31 cellular contexts compared by ENCODE assay signal in genomic region chr12:102144221-102144620, GRCh38. TPM values are rescaled to one million over a fixed set of nuclear protein-coding genes. Genes with fewer than 3 reads are reported as not detected.
"Had no signal": no experiment of that assay in that cellular context is flagged by ENCODE, and none has a peak within 500 bp of the region (broad histone marks: within the 10 kb centered on the region; RNA-seq: fewer than 3 reads in every experiment).

No MANE protein-coding gene starts in this region.

- H3K27me3 ChIP-seq: body of pancreas, cardiac muscle cell, sigmoid colon, testis, uterus had no signal

- ATAC-seq: activated CD4-positive, CD25-positive, alpha-beta regulatory T cell treated with anti-CD3 and anti-CD28 coated beads, Interleukin-2, amount 50 U/mL, for 24 hours; activated T-cell treated with anti-CD3 and anti-CD28 coated beads, Interleukin-2, amount 50 U/mL, for 72 hours; body of pancreas; left lobe of liver; lower lobe of right lung; natural killer cell; stimulated activated naive B cell treated with anti-CD40 and anti-IgM and Interleukin-4, amounts not matched to agents 10 μg/mL and 1 μg/mL and 100 μg/mL, for 72 hours had no signal

- H3K9me3 ChIP-seq: body of pancreas, lower lobe of right lung, sigmoid colon, testis, uterus had no signal

- H3K4me1 ChIP-seq: body of pancreas, lower lobe of right lung, sigmoid colon, testis, uterus had no signal

- H3K27ac ChIP-seq: body of pancreas, cardiac muscle cell, lower lobe of right lung, sigmoid colon, testis, uterus, VCaP had no signal

- H3K36me3 ChIP-seq: cardiac muscle cell, lower lobe of right lung, sigmoid colon, uterus had no signal

- DNase-seq: activated CD4-positive, alpha-beta memory T cell treated with anti-CD3 and anti-CD28 coated beads, Interleukin-2, amount 10 ng/mL, durations not matched to agents 7 days and 5 days; activated CD4-positive, alpha-beta T cell treated with anti-CD3 and anti-CD28 coated beads, Interleukin-2, amount 10 ng/mL, durations not matched to agents 24 days and 14 days; activated effector memory CD4-positive, alpha-beta T cell treated with Interleukin-2 at 50 U/mL for 16 hours; activated naive CD4-positive, alpha-beta T cell treated with anti-CD3 and anti-CD28 coated beads for 36 hours; activated naive CD8-positive, alpha-beta T cell treated with anti-CD3 and anti-CD28 coated beads, Interleukin-2, amount 10 ng/mL, durations not matched to agents 7 days and 5 days; activated T-cell treated with anti-CD3 and anti-CD28 coated beads, Interleukin-2, amount 50 U/mL, for 72 hours; amygdala; body of pancreas; dermis blood vessel endothelial cell; effector CD8-positive, alpha-beta T cell; foreskin fibroblast; lower lobe of right lung; mesendoderm; natural killer cell; retina; sigmoid colon; stimulated activated CD4-positive, alpha-beta T cell treated with anti-CD3 and anti-CD28 coated beads, Interleukin-2, amount 100 ng/mL, for 48 hours; stimulated activated CD8-positive, alpha-beta memory T cell treated with anti-CD3 and anti-CD28 coated beads, Interleukin-4, amount 100 ng/mL, for 48 hours; stimulated activated naive B cell treated with anti-CD40 and anti-IgM and Interleukin-4, amounts not matched to agents 10 μg/mL and 1 μg/mL and 100 μg/mL, for 72 hours; testis; trophoblast cell; uterus had no signal

- H3K4me3 ChIP-seq: body of pancreas, cardiac muscle cell, lower lobe of right lung, sigmoid colon, testis, uterus had no signal

RNA-seq across cellular contexts. Expression of gene PMCH, which starts 53.4 kb away (rescaled TPM):
- total RNA-seq: activated naive CD4-positive, alpha-beta T cell treated with anti-CD3 and anti-CD28 coated beads for 36 hours; activated naive CD8-positive, alpha-beta T cell treated with anti-CD3 and anti-CD28 coated beads, Interleukin-2, amount 10 ng/mL, durations not matched to agents 7 days and 5 days; body of pancreas; cardiac muscle cell; dermis blood vessel endothelial cell; glomerular endothelial cell; kidney epithelial cell; left lobe of liver; lower lobe of right lung; natural killer cell; osteoblast; progenitor cell of endocrine pancreas; sigmoid colon; testis; uterus had no signal
- polyA plus RNA-seq: cardiac muscle cell, esophagus had no signal
